In genomic region chr16:50739031-50739430, GRCh38 we compare ENCODE assay signal across 1 cellular context.
TF ChIP-seq lines count a peak whose summit lies in the region.

No MANE protein-coding gene starts in this region.

TF ChIP-seq in K562, 482 proteins besides CTCF, POLR2A, EP300 and RAD21:
- no peak for TF ChIP-seq RBM34 (IDR thresholded peaks at IDR 0.05; ENCODE audit: borderline replicate concordance, insufficient read depth, low read length)
- TF ChIP-seq NRF1 (conservative IDR thresholded peaks at IDR 0.05 in 1 of 2, IDR thresholded peaks at IDR 0.05 in 1 of 2) = peak; percentile 45; a peak in 2 of 4 replicates
- peak; percentile 31; the same call in 1 of the 2 replicates for TF ChIP-seq SPI1 (IDR thresholded peaks at IDR 0.05; ENCODE audit: borderline replicate concordance, low read depth, low read length)
- TF ChIP-seq ELF4 (CRISPR knock-in tag; IDR thresholded peaks at IDR 0.05) = no peak
